In genomic region chr22:46036558-46037408, GRCh38 we compare ENCODE assay signal across 2 cellular contexts.
TF ChIP-seq lines count a peak whose summit lies in the region.

No MANE protein-coding gene starts in this region.

TF ChIP-seq in HCT116, 20 proteins besides CTCF, POLR2A, EP300 and RAD21:
- 0 out of 2 replicates have a peak, but pooled peaks have one; percentile 20 for TF ChIP-seq POLR2AphosphoS5 (IDR thresholded peaks at IDR 0.05; ENCODE audit: low read depth, low read length)
- no peak for TF ChIP-seq ZFX (IDR thresholded peaks at IDR 0.05)

TF ChIP-seq in GM12878, 131 proteins besides CTCF, POLR2A, EP300 and RAD21:
- TF ChIP-seq ZBTB40 (IDR thresholded peaks at IDR 0.05; ENCODE audit: borderline replicate concordance) (no peak), SMC3 (IDR thresholded peaks at IDR 0.05; ENCODE audit: borderline replicate concordance, low read length) (peak; percentile 20; the same call in 1 of the 2 replicates)
